20 cellular contexts compared by ENCODE assay signal in genomic region chr6:163435013-163435412, GRCh38. TPM values are rescaled to one million over a fixed set of nuclear protein-coding genes. Genes with fewer than 3 reads are reported as not detected.
DNase-seq lines count a peak whose midpoint lies in the region; ATAC-seq, FAIRE-seq and TF ChIP-seq lines count a peak whose summit lies in the region.
"Had no signal": no experiment of that assay in that cellular context is flagged by ENCODE, and none has a peak within 500 bp of the region (broad histone marks: within the 10 kb centered on the region; RNA-seq: fewer than 3 reads in every experiment).

No MANE protein-coding gene starts in this region.

- H3K36me3 Mint-ChIP-seq in WTC11, result no peaks in the 10 kb centered on the region

- peaks cover 57% of the 10 kb centered on the region for H3K4me1 Mint-ChIP-seq in WTC11

- intact Hi-C loops in left ventricle myocardium inferior (cut with micrococcal nuclease) (loop anchor here (10.0 kb wide), 1 partner anchor 270 kb away; no protein-coding TSS in a partner anchor), heart left ventricle (cut with DNase I) (loop anchor here in 3 of 10 donors (10.0 kb wide), 2 partner anchors 120 to 1490 kb away; no protein-coding TSS in a partner anchor), K562 (cut with micrococcal nuclease) (no loop called here)

- H3K27me3 Mint-ChIP-seq in WTC11 (ENCODE audit: low read depth), result no peaks in the 10 kb centered on the region
- H3K27me3 Mint-ChIP-seq: CD4-positive, alpha-beta T cell; IgD-negative memory B cell had no signal

- no peak for TF ChIP-seq EP300 in K562 (IDR thresholded peaks at IDR 0.05; ENCODE audit: low read length)

- no peak overlapping the region for H3K9ac ChIP-seq in K562 (ENCODE audit: insufficient read depth in 1 of 2, low read depth in 2 of 2, low read length in 2 of 2)

- H3K27ac ChIP-seq in left ventricle myocardium inferior (replicated peaks), result no peak overlapping the region
- peak overlapping the region in 1 of 12 donors; percentile 3 for H3K27ac ChIP-seq in heart left ventricle
- H3K27ac ChIP-seq in K562 (ENCODE audit: extremely low read depth, low read depth, low read length), result no peak overlapping the region
- H3K27ac ChIP-seq: C4-2B, HL-60 had no signal

- peaks cover 99% of the 10 kb centered on the region for H3K4me1 ChIP-seq in left ventricle myocardium inferior
- H3K4me1 ChIP-seq in heart left ventricle, result peaks cover 0 to 99% (median 82%) of the 10 kb centered on the region in 12 donors
- H3K4me1 ChIP-seq in K562 (replicated peaks in 1 of 2; ENCODE audit: control insufficient read depth in 2 of 2, insufficient read depth in 2 of 2, low read length in 2 of 2), result peaks cover 11 to 15% of the 10 kb centered on the region in 2 experiments; a peak in 4 of 5 replicates
- H3K4me1 ChIP-seq: Caco-2 had no signal

- no peak overlapping the region for H3K27ac Mint-ChIP-seq in WTC11
- H3K27ac Mint-ChIP-seq: CD4-positive, alpha-beta T cell; GM23338; HFFc6; IgD-negative memory B cell had no signal

- no peak for TF ChIP-seq CTCF in left ventricle myocardium inferior (IDR thresholded peaks at IDR 0.05; ENCODE audit: borderline replicate concordance)
- TF ChIP-seq CTCF in heart left ventricle (IDR thresholded peaks at IDR 0.05), result no peak
- no peak for TF ChIP-seq CTCF in K562 (IDR thresholded peaks at IDR 0.05 in 2 of 3, conservative IDR thresholded peaks at IDR 0.05 in 1 of 3; ENCODE audit: insufficient read depth in 2 of 3, low read depth in 1 of 3, low read length in 3 of 3)
- TF ChIP-seq CTCF in WTC11 (IDR thresholded peaks at IDR 0.05), result no peak

- no peak overlapping the region for H3K4me3 Mint-ChIP-seq in WTC11
- H3K4me3 Mint-ChIP-seq: CD4-positive, alpha-beta T cell; GM23338; HFFc6; IgD-negative memory B cell had no signal

- no TSS peak for BruUV-seq in K562 (replicated peaks; lab: Mats Ljungman, UMichigan)

- H3K9me3 Mint-ChIP-seq in WTC11, result no peaks in the 10 kb centered on the region
- H3K9me3 Mint-ChIP-seq: CD4-positive, alpha-beta T cell; GM23338; HFFc6 had no signal

- WGBS in heart left ventricle, 4 donors, result 38 to 44% (median 39%) methylated on average over 4 of the region's 4 CpGs
- WGBS in K562 (ENCODE audit: insufficient coverage, low coverage, missing lambda C conversion rate), result 84% methylated on average over 4 of the region's 4 CpGs

- FAIRE-seq in K562 (lab: Jason Lieb, UNC) (no peak), islet of Langerhans (lab: Jason Lieb, UNC) (peak; percentile 90)
- FAIRE-seq: D721Med, GM12892, GM18507 had no signal

- H3K9me3 ChIP-seq in left ventricle myocardium inferior (replicated peaks) (no peaks in the 10 kb centered on the region), heart left ventricle (no peaks in the 10 kb centered on the region), K562 (replicated peaks; ENCODE audit: control insufficient read depth, insufficient read depth, low read depth, low read length) (no peaks in the 10 kb centered on the region)
- H3K9me3 ChIP-seq: Caco-2 had no signal

- H3K4me3 ChIP-seq in left ventricle myocardium inferior (peak overlapping the region; percentile 3), heart left ventricle (no peak overlapping the region), K562 (no peak overlapping the region)
- H3K4me3 ChIP-seq: GM23338 had no signal

- H3K79me2 ChIP-seq in K562 (ENCODE audit: control insufficient read depth, insufficient read depth, low read length), result peaks cover 98% of the 10 kb centered on the region

- DNase-seq in left ventricle myocardium inferior (no peak), heart left ventricle (no peak), K562 (ENCODE audit: extremely low read depth in 1 of 4, low spot score in 3 of 4) (no peak), SHP77 treated with DMSO at 0.1 percent for 48 hours (lab: John Stamatoyannopoulos, UW) (no peak), AML-193 (lab: John Stamatoyannopoulos, UW) (no peak), WTC11 (ENCODE audit: low spot score) (no peak)
- DNase-seq: 8988T; Caco-2; CD4-positive, alpha-beta T cell; H7; HFFc6 had no signal

- H3K36me3 ChIP-seq in left ventricle myocardium inferior (no peaks in the 10 kb centered on the region), heart left ventricle (no peaks in the 10 kb centered on the region), K562 (ENCODE audit: control insufficient read depth, insufficient read depth, low read length) (no peaks in the 10 kb centered on the region)

- in situ Hi-C loops in K562 (cut with MboI), result no loop called here

- no peak for TF ChIP-seq RAD21 in K562 (CRISPR knock-in tag; conservative IDR thresholded peaks at IDR 0.05 in 1 of 2, IDR thresholded peaks at IDR 0.05 in 1 of 2)

- ATAC-seq in heart left ventricle (no peak), K562 (no peak), WTC11 (no peak)
- ATAC-seq: GM23338, HCT116 had no signal

- CTCF ChIA-PET in K562 (lab: Yijun Ruan, JAX; ENCODE audit: low intra/inter-chr PET ratio) (interaction anchor here (0.7 kb wide), 1 partner anchor 246 kb away, joined by 3 read pairs; no protein-coding TSS in a partner anchor), WTC11 (lab: Charles Lee) (no interaction called here)

- no peaks in the 10 kb centered on the region for H3K27me3 ChIP-seq in left ventricle myocardium inferior (ENCODE audit: low read depth)
- no peaks in the 10 kb centered on the region for H3K27me3 ChIP-seq in heart left ventricle
- no peaks in the 10 kb centered on the region for H3K27me3 ChIP-seq in K562 (ENCODE audit: control insufficient read depth in 2 of 2, insufficient read depth in 2 of 2, low read length in 2 of 2)

- POLR2A ChIA-PET in K562 (lab: Yijun Ruan, JAX), result interaction anchor here (0.6 to 1.0 kb wide), 2 partner anchors 13 to 19 kb away, joined by 4 read pairs; no protein-coding TSS in a partner anchor
- POLR2A ChIA-PET in WTC11 (lab: Charles Lee), result no interaction called here

- no peak overlapping the region for H3K4me2 ChIP-seq in K562 (ENCODE audit: insufficient read depth, low read length)
- H3K4me2 ChIP-seq: GM23338 had no signal

- no peak for TF ChIP-seq POLR2A in heart left ventricle (IDR thresholded peaks at IDR 0.05)
- TF ChIP-seq POLR2A in K562 (conservative IDR thresholded peaks at IDR 0.05), result no peak

- no peaks in the 10 kb centered on the region for H3K9me1 ChIP-seq in K562 (ENCODE audit: control insufficient read depth, insufficient read depth, low read length)

- H2AFZ ChIP-seq in K562 (ENCODE audit: low read depth, low read length), result no peak overlapping the region
- H2AFZ ChIP-seq: GM23338 had no signal

- peaks cover 22% of the 10 kb centered on the region for H4K20me1 ChIP-seq in K562 (replicated peaks; ENCODE audit: control insufficient read depth, insufficient read depth, low read length)

TF ChIP-seq in K562, 482 proteins besides CTCF, POLR2A, EP300 and RAD21 (continues in another document):
- TF ChIP-seq CEBPG (CRISPR knock-in tag; IDR thresholded peaks at IDR 0.05) (no peak), CEBPG (tag; conservative IDR thresholded peaks at IDR 0.05 in 1 of 2, IDR thresholded peaks at IDR 0.05 in 1 of 2) (peak; percentile 23 to 77; a peak in 3 of 4 replicates), CEBPB (tag; IDR thresholded peaks at IDR 0.05) (peak; percentile 85), MCM2 (IDR thresholded peaks at IDR 0.05; ENCODE audit: low read depth) (no peak), TCF3 (CRISPR knock-in tag; IDR thresholded peaks at IDR 0.05) (no peak), ZNF239 (CRISPR knock-in tag; IDR thresholded peaks at IDR 0.05) (no peak)

RNA-seq across cellular contexts. Expression of gene QKI, which starts 20.5 kb away (rescaled TPM):
- total RNA-seq in left ventricle myocardium inferior, result 449 TPM
- total RNA-seq in heart left ventricle, result 100 to 1,000 TPM; 367 to 607 (median 489) TPM
- polyA plus RNA-seq in heart left ventricle, result 100 to 1,000 TPM in 1 of 2 donors, 10 to 100 TPM in 1; 80.2 to 250 TPM
- 91.7 and 174 TPM in 2 replicates for total RNA-seq in K562 (2011; cell fraction: chromatin; rRNA removed; ENCODE audit: low replicate concordance)
- total RNA-seq in K562 (2011; cell fraction: nucleolus; rRNA removed), result 37.5 and 45.5 TPM in 2 replicates
- total RNA-seq in K562 (2011; cell fraction: nucleoplasm; rRNA removed), result 95.0 and 184 TPM in 2 replicates
- 107 and 114 TPM in 2 replicates for total RNA-seq in K562 (2014; rRNA removed)
- total RNA-seq in K562 (2014; rRNA removed; fragmentation: Illumina TruSeq; extraction: Trizol), result 123 and 145 TPM in 2 replicates
- total RNA-seq in K562 (2015; rRNA removed; fragmentation: Illumina TruSeq; extraction: Trizol), result 118 and 128 TPM in 2 replicates
- total RNA-seq in K562 (2021), result 129 and 142 TPM in 2 replicates
- 127 and 141 TPM in 2 replicates for polyA plus RNA-seq in K562 (2011; rRNA removed)
- 173 and 191 TPM in 2 replicates for polyA plus RNA-seq in K562 (2011; cell fraction: cytosol; rRNA removed)
- polyA plus RNA-seq in K562 (2011; cell fraction: nucleus; rRNA removed), result 121 and 146 TPM in 2 replicates
- 66.4 and 69.4 TPM in 2 replicates for polyA plus RNA-seq in K562 (2012)
- 170 and 215 TPM in 2 replicates for polyA plus RNA-seq in K562 (2014; fragmentation: Illumina TruSeq; extraction: Trizol)
- polyA plus RNA-seq in K562 (2014; fragmentation: Nextera tagmentation; extraction: Ambion mirVana), result 10 to 100 TPM; 20.4 to 61.0 TPM
- 91.1 and 92.9 TPM in 2 replicates for polyA plus RNA-seq in K562 (2014; rRNA removed)
- 390 and 459 TPM in 2 replicates for polyA minus RNA-seq in K562 (2011; rRNA and poly(A)+ RNA removed)
- 157 and 234 TPM in 2 replicates for polyA minus RNA-seq in K562 (2011; cell fraction: cytosol; rRNA and poly(A)+ RNA removed)
- polyA minus RNA-seq in K562 (2011; cell fraction: nucleus; rRNA and poly(A)+ RNA removed), result 111 and 169 TPM in 2 replicates
- 134 to 145 TPM (median 138 TPM) in 3 replicates for total RNA-seq in WTC11 (2021)
